Comparison of ENCODE assay signal across 25 cellular contexts in genomic region chr10:29499993-29500537, GRCh38.
DNase-seq lines count a peak whose midpoint lies in the region; ATAC-seq and TF ChIP-seq lines count a peak whose summit lies in the region.
"Had no signal": no experiment of that assay in that cellular context is flagged by ENCODE, and none has a peak within 500 bp of the region (broad histone marks: within the 10 kb centered on the region; RNA-seq: fewer than 3 reads in every experiment).

No MANE protein-coding gene starts in this region.

- peaks cover 54% of the 10 kb centered on the region for H3K36me3 ChIP-seq in right atrium auricular region
- H3K36me3 ChIP-seq in left ventricle myocardium inferior = peaks cover 18% of the 10 kb centered on the region
- H3K36me3 ChIP-seq in gastroesophageal sphincter = peaks cover 0 to 72% of the 10 kb centered on the region in 2 donors
- H3K36me3 ChIP-seq in psoas muscle (ENCODE audit: insufficient read depth in 1 of 2, low read depth in 1 of 2) = peaks cover 0 to 84% of the 10 kb centered on the region in 2 donors
- H3K36me3 ChIP-seq in A673 (ENCODE audit: insufficient read depth, low read length, poor library complexity, severe bottlenecking) = no peaks in the 10 kb centered on the region
- H3K36me3 ChIP-seq: HAP-1, MG63 had no signal

- H3K27me3 ChIP-seq in right atrium auricular region (no peaks in the 10 kb centered on the region), left ventricle myocardium inferior (ENCODE audit: low read depth) (no peaks in the 10 kb centered on the region), gastroesophageal sphincter (no peaks in the 10 kb centered on the region), psoas muscle (ENCODE audit: insufficient read depth in 3 of 3, low read length in 2 of 3) (no peaks in the 10 kb centered on the region), A673 (replicated peaks; ENCODE audit: insufficient read depth, low read depth, low read length, poor library complexity) (no peaks in the 10 kb centered on the region)
- H3K27me3 ChIP-seq: MG63 had no signal

- POLR2A ChIA-PET in A673 (lab: Charles Lee; ENCODE audit: low non-redundant PET) = no interaction called here

- H3K9me3 Mint-ChIP-seq in type B pancreatic cell (no peaks in the 10 kb centered on the region), endothelial cell (ENCODE audit: unreplicated experiment) (no peaks in the 10 kb centered on the region)
- H3K9me3 Mint-ChIP-seq: CD8-positive, alpha-beta T cell; GM23338; HFFc6 had no signal

- H3K27me3 Mint-ChIP-seq in type B pancreatic cell = no peaks in the 10 kb centered on the region
- H3K27me3 Mint-ChIP-seq in endothelial cell (ENCODE audit: unreplicated experiment) = peaks cover 3% of the 10 kb centered on the region

- DNase-seq in right atrium auricular region (ENCODE audit: low spot score) (peak; percentile 54), left ventricle myocardium inferior (no peak), psoas muscle (peak in 1 of 2 donors; percentile 30), type B pancreatic cell (ENCODE audit: extremely low spot score, unreplicated experiment) (no peak), endothelial cell (ENCODE audit: low spot score) (no peak), A673 (ENCODE audit: low spot score) (no peak), ureter (ENCODE audit: low spot score) (no peak)
- DNase-seq: C1 segment of cervical spinal cord; Caco-2; CD8-positive, alpha-beta T cell; HFFc6; MG63; NCI-H1105 treated with DMSO at 0.1 percent for 48 hours; NCI-H146; NCI-H2029; NCI-H446 treated with DMSO at 0.1 percent for 48 hours; NCI-H526; PC-9; SHP77 treated with DMSO at 0.1 percent for 48 hours had no signal

- H3K4me3 Mint-ChIP-seq in type B pancreatic cell = no peak overlapping the region
- H3K4me3 Mint-ChIP-seq in endothelial cell (ENCODE audit: unreplicated experiment) = no peak overlapping the region
- H3K4me3 Mint-ChIP-seq: CD8-positive, alpha-beta T cell; GM23338; HFFc6 had no signal

- no TSS peak for BruUV-seq in A673 (replicated peaks; lab: Mats Ljungman, UMichigan)

- H3K27ac ChIP-seq in right atrium auricular region (no peak overlapping the region), left ventricle myocardium inferior (replicated peaks) (no peak overlapping the region), gastroesophageal sphincter (peak overlapping the region in 3 of 4 donors; percentile 25 to 46 (median 42)), psoas muscle (peak overlapping the region; percentile 53), A673 (ENCODE audit: low read depth, low read length, poor library complexity, severe bottlenecking) (no peak overlapping the region)
- H3K27ac ChIP-seq: A549, PC-9 had no signal

- TF ChIP-seq EP300 in gastroesophageal sphincter (IDR thresholded peaks at IDR 0.05) = no peak

- TF ChIP-seq CTCF in right atrium auricular region (IDR thresholded peaks at IDR 0.05) (no peak), left ventricle myocardium inferior (IDR thresholded peaks at IDR 0.05; ENCODE audit: borderline replicate concordance) (no peak), gastroesophageal sphincter (IDR thresholded peaks at IDR 0.05) (no peak), psoas muscle (IDR thresholded peaks at IDR 0.05) (no peak), type B pancreatic cell (conservative IDR thresholded peaks at IDR 0.05) (no peak), endothelial cell (IDR thresholded peaks at IDR 0.05; ENCODE audit: unreplicated experiment) (no peak), A673 (conservative IDR thresholded peaks at IDR 0.05; ENCODE audit: low read depth, low read length) (no peak)

- peak overlapping the region; percentile 65 for H3K27ac Mint-ChIP-seq in type B pancreatic cell
- H3K27ac Mint-ChIP-seq in endothelial cell (ENCODE audit: unreplicated experiment) = no peak overlapping the region
- H3K27ac Mint-ChIP-seq: CD8-positive, alpha-beta T cell; GM23338; HFFc6 had no signal

- TF ChIP-seq POLR2A in gastroesophageal sphincter (IDR thresholded peaks at IDR 0.05) = no peak

- peaks cover 5% of the 10 kb centered on the region for H3K4me1 Mint-ChIP-seq in type B pancreatic cell (ENCODE audit: unreplicated experiment)
- peaks cover 11% of the 10 kb centered on the region for H3K4me1 Mint-ChIP-seq in endothelial cell (ENCODE audit: unreplicated experiment)

- ATAC-seq in gastroesophageal sphincter (peak; percentile 10), psoas muscle (no peak)
- ATAC-seq: A549; CD8-positive, alpha-beta T cell; GM23338; HepG2; K562 had no signal

- WGBS in gastroesophageal sphincter (ENCODE audit: low coverage in 1 of 2), 2 donors = 71 to 87% methylated on average over 3 to 8 of the region's 13 CpGs
- 76 to 90% (median 82%) methylated on average over 10 to 13 of the region's 13 CpGs for WGBS in psoas muscle, 3 donors

- CTCF ChIA-PET in A673 (lab: Charles Lee) = no interaction called here

- H3K4me3 ChIP-seq in right atrium auricular region (no peak overlapping the region), left ventricle myocardium inferior (no peak overlapping the region), gastroesophageal sphincter (no peak overlapping the region), psoas muscle (no peak overlapping the region), A673 (ENCODE audit: low read depth, low read length, poor library complexity, severe bottlenecking) (no peak overlapping the region)
- H3K4me3 ChIP-seq: A549, GM23338, HAP-1, K562, MG63, PC-9 had no signal

- H3K36me3 Mint-ChIP-seq in type B pancreatic cell (peaks cover 43% of the 10 kb centered on the region), endothelial cell (ENCODE audit: low read depth, unreplicated experiment) (peaks cover 34% of the 10 kb centered on the region)

- intact Hi-C loops in left ventricle myocardium inferior (cut with micrococcal nuclease) = no loop called here
- intact Hi-C loops in psoas muscle (cut with DNase I) = loop anchor here in 1 of 2 donors (10.0 kb wide), 1 partner anchor 1185 kb away; no protein-coding TSS in a partner anchor
- intact Hi-C loops in A673 (cut with micrococcal nuclease; ENCODE audit: unreplicated experiment) = loop anchor here (5.0 kb wide), 2 partner anchors 53 to 123 kb away; no protein-coding TSS in a partner anchor

- no peaks in the 10 kb centered on the region for H3K9me3 ChIP-seq in right atrium auricular region
- no peaks in the 10 kb centered on the region for H3K9me3 ChIP-seq in left ventricle myocardium inferior (replicated peaks)
- H3K9me3 ChIP-seq in gastroesophageal sphincter = no peaks in the 10 kb centered on the region
- no peaks in the 10 kb centered on the region for H3K9me3 ChIP-seq in psoas muscle
- H3K9me3 ChIP-seq in A673 (ENCODE audit: low read depth, low read length, poor library complexity, severe bottlenecking) = no peaks in the 10 kb centered on the region
- H3K9me3 ChIP-seq: A549, Caco-2, HAP-1 had no signal

- no peaks in the 10 kb centered on the region for H3K4me1 ChIP-seq in right atrium auricular region
- no peaks in the 10 kb centered on the region for H3K4me1 ChIP-seq in left ventricle myocardium inferior
- peaks cover 0 to 28% (median 3%) of the 10 kb centered on the region in 3 donors for H3K4me1 ChIP-seq in gastroesophageal sphincter
- peaks cover 8% of the 10 kb centered on the region for H3K4me1 ChIP-seq in psoas muscle
- peaks cover 12% of the 10 kb centered on the region for H3K4me1 ChIP-seq in A673 (ENCODE audit: insufficient read depth, low read length, poor library complexity, severe bottlenecking)
- H3K4me1 ChIP-seq: HAP-1 had no signal

Comparison
In these comparisons a context has a peak if more than half of its experiments do, and no peak if none do; other contexts are left out.
1. H3K27ac ChIP-seq: peak in gastroesophageal sphincter (3 of 4) and psoas muscle (single experiment); none in right atrium auricular region (0 of 2), left ventricle myocardium inferior (single experiment) and A673 (single experiment).